8 cellular contexts compared by ENCODE assay signal in the genomic region with DNA sequence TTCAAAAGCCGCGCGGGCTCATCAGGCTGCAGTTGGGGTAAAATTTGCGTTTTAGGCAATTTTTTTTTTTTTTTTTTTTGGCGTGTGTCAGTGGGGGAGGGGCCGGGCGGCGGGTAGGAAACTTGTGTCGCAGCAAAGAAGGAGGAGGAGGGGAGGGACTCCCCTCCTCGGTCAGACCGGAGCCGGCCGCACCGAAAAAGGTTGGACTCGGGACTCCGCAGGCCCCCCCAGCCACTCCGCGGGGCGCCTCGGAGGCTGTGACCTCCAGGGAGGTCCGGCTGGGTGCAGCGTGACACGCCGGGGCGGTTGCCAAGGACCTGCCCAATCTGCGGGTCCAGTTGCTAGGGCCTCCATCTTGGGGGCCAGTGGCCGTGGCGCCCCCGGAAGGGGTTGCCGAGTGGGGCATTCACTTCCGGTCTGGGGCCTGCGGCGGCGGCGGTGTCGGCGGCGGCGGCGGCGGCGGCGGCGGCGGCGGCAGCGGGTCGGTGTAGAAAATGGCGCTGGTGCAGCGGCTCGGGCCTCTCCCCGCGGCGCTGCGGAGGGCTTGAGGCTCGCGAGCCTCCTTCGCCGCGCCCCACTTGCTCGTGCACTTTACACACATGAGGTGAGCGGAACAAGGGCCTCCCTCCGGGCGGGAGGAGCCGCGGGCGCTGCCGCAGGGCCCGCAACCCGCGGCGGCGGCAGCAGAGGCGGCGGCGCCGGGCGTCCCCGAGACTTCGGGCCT.
DNase-seq lines count a peak whose midpoint lies in the region; ATAC-seq lines count a peak whose summit lies in the region.

A gene (plus strand): TSS at position 409 of the 724 bp plus-strand sequence. CDS start 191 bp downstream, at position 600.

- H3K4me1 Mint-ChIP-seq in central memory CD8-positive, alpha-beta T cell = peaks cover 35% of the 10 kb centered on the region

- in situ Hi-C loops in ACHN (cut with HindIII; ENCODE audit: low pct_ligation_motif_present, low pct_unique_long_range_greater_than_20kb, low sequenced_read_pairs) = no loop called here

- H3K27me3 Mint-ChIP-seq in central memory CD8-positive, alpha-beta T cell = no peaks in the 10 kb centered on the region

- H3K9me3 Mint-ChIP-seq in central memory CD8-positive, alpha-beta T cell = no peaks in the 10 kb centered on the region

- peak within 1 kb of the TSS; percentile 100 for H3K4me3 Mint-ChIP-seq in central memory CD8-positive, alpha-beta T cell

- H3K36me3 Mint-ChIP-seq in central memory CD8-positive, alpha-beta T cell (ENCODE audit: insufficient read depth) = peaks cover 26% of the 10 kb centered on the region

- peak within 1 kb of the TSS; percentile 100 for H3K27ac Mint-ChIP-seq in central memory CD8-positive, alpha-beta T cell (ENCODE audit: low read depth)

- ATAC-seq in GM18867 (IDR thresholded peaks at IDR 0.05; ENCODE audit: unreplicated experiment) = peak; percentile 92
- peak; percentile 85 for ATAC-seq in HG03097 (IDR thresholded peaks at IDR 0.05; ENCODE audit: low FRiP score, unreplicated experiment)
- ATAC-seq in activated CD4-positive, CD25-positive, alpha-beta regulatory T cell treated with anti-CD3 and anti-CD28 coated beads, Interleukin-2, amount 50 U/mL, for 24 hours = peak; percentile 84
- ATAC-seq in central memory CD8-positive, alpha-beta T cell (replicated peaks; ENCODE audit: extremely low read depth, poor library complexity, severe bottlenecking) = peak; percentile 85

- DNase-seq in ACHN = peak; percentile 93
- DNase-seq in NCI-H2227 treated with DMSO at 0.1 percent for 48 hours (lab: John Stamatoyannopoulos, UW) = peak; percentile 93
- peak; percentile 63 to 71 for DNase-seq in central memory CD8-positive, alpha-beta T cell (ENCODE audit: low spot score in 2 of 2)
- DNase-seq in islet precursor cell = peak; percentile 95
- DNase-seq in stimulated activated CD4-positive, alpha-beta T cell treated with anti-CD3 and anti-CD28 coated beads, Interleukin-12 subunit alpha, Interleukin-12 subunit beta, amount 100 ng/mL, for 48 hours (ENCODE audit: low read depth in 2 of 3, low spot score in 1 of 3) = peak; percentile 66 to 78 (median 71)

Comparison
In these comparisons a context has a peak if more than half of its experiments do, and no peak if none do; other contexts are left out.
1. Peak in every context shown above with its lines: DNase-seq and ATAC-seq.